Comparison of ENCODE assay signal across 8 cellular contexts in the genomic region with DNA sequence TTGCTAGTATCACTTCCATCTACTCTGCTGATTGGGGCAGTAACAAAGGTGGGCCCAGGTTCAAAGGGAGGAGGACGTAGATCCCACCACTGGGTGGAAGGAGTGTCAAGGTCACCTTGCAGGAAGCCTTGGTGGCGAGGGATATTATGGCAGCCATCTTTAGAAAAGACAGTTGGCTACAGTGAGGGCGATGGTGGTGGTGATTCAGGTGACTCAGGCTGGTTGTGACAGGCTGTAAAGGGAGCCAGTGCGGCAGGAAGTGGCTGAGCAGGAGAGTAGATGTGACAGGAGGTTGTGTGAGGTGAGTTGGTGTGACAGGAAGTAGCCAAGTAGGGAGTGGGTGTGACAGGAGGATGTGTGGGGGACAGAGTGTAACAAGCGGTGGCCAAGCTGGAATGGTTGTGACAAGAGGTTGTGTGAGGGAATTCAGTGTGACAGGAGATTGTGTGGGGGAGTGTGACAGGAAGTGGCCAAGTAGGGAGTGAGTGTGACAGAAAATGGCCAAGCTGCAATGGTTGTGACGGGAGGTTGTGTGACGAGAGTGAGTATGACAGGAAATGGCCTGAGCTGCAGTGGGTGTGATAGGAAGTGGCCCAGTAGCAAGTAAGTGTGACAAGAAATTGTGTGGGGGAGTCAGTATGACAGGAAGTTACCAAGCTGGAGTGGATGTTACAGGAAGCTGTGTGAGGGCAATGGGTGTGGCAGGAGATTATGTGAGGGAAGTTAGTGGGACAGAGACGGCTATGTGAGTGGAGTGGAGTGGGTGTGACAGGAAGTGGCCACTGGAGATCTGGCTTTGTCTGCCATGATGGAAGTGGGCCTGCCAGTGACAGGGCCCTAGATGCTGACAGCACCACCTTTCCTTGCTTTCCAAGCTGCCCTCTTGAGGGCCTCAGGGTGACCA.
DNase-seq lines count a peak whose midpoint lies in the region; ATAC-seq and TF ChIP-seq lines count a peak whose summit lies in the region.

No MANE protein-coding gene starts in this region.

- CTCF ChIA-PET in HEK293 (lab: Yijun Ruan, JAX): interaction anchor here (1.4 kb wide), 1 partner anchor 242 kb away, joined by 3 read pairs; no protein-coding TSS in a partner anchor

- peak overlapping the region; percentile 45 to 79 for H3K27ac Mint-ChIP-seq in effector memory CD8-positive, alpha-beta T cell

- no peaks in the 10 kb centered on the region for H3K9me3 ChIP-seq in HEK293 (ENCODE audit: control insufficient read depth, insufficient read depth, low read depth, low read length)

- ATAC-seq in effector memory CD8-positive, alpha-beta T cell (replicated peaks): peak; percentile 84
- ATAC-seq in HG02884 (IDR thresholded peaks at IDR 0.05; ENCODE audit: unreplicated experiment): no peak

- H3K4me1 ChIP-seq in HEK293 (ENCODE audit: control insufficient read depth, insufficient read depth, low read length): 0 out of 2 replicates have a peak, but pooled peaks cover 3% of the 10 kb centered on the region

- no peak overlapping the region for H3K4me3 ChIP-seq in HEK293 (ENCODE audit: low read depth, low read length)

- intact Hi-C loops in head of caudate nucleus (cut with DNase I): no loop called here

- H3K27ac ChIP-seq in HEK293 (ENCODE audit: extremely low read depth, low read depth, low read length): no peak overlapping the region

- no peaks in the 10 kb centered on the region for H3K27me3 Mint-ChIP-seq in effector memory CD8-positive, alpha-beta T cell

- POLR2A ChIA-PET in HEK293 (lab: Yijun Ruan, JAX): no interaction called here

- DNase-seq in activated CD4-positive, CD25-positive, alpha-beta regulatory T cell treated with anti-CD3 and anti-CD28 coated beads, Interleukin-2, amount 50 U/mL, for 16 hours (ENCODE audit: low read depth, low spot score): peak; percentile 6
- peak; percentile 40 to 54 (median 43) for DNase-seq in effector memory CD8-positive, alpha-beta T cell
- DNase-seq in stimulated activated CD8-positive, alpha-beta memory T cell treated with anti-CD3 and anti-CD28 coated beads, Interleukin-15, amount 100 ng/mL, for 4 hours (ENCODE audit: low read depth in 2 of 2): peak; percentile 27 to 60
- DNase-seq in AG20443 (ENCODE audit: low spot score) (no peak), head of caudate nucleus (no peak), NCI-H1694 treated with DMSO at 0.1 percent for 48 hours (lab: John Stamatoyannopoulos, UW) (no peak)

- no peaks in the 10 kb centered on the region for H3K36me3 Mint-ChIP-seq in effector memory CD8-positive, alpha-beta T cell (ENCODE audit: insufficient read depth)

- peak overlapping the region; percentile 2 to 43 for H3K4me3 Mint-ChIP-seq in effector memory CD8-positive, alpha-beta T cell

- H3K4me1 Mint-ChIP-seq in effector memory CD8-positive, alpha-beta T cell (ENCODE audit: low read depth in 2 of 2): peaks cover 29% of the 10 kb centered on the region in 2 donors

- H3K9me3 Mint-ChIP-seq in effector memory CD8-positive, alpha-beta T cell: peaks cover 15 to 20% of the 10 kb centered on the region in 2 donors

- TF ChIP-seq CTCF in HEK293 (tag by site-specific recombination; IDR thresholded peaks at IDR 0.05): no peak

- no peaks in the 10 kb centered on the region for H3K36me3 ChIP-seq in HEK293 (ENCODE audit: control insufficient read depth in 2 of 2, insufficient read depth in 1 of 2, low read length in 2 of 2)

TF ChIP-seq in HEK293, 187 proteins besides CTCF, POLR2A, EP300 and RAD21 (continues in another document):
- TF ChIP-seq ZFHX2 (tag by site-specific recombination; conservative IDR thresholded peaks at IDR 0.05) (peak; percentile 92), SP2 (tag by site-specific recombination; IDR thresholded peaks at IDR 0.05) (peak; percentile 37; the same call in 1 of the 2 replicates), GLIS1 (tag by site-specific recombination; IDR thresholded peaks at IDR 0.05) (no peak), ZNF843 (tag by site-specific recombination; IDR thresholded peaks at IDR 0.05) (no peak), FEZF1 (tag by site-specific recombination; IDR thresholded peaks at IDR 0.05) (peak; percentile 60), ZNF138 (tag by site-specific recombination; IDR thresholded peaks at IDR 0.05; ENCODE audit: borderline replicate concordance) (no peak), ZNF548 (tag by site-specific recombination; IDR thresholded peaks at IDR 0.05) (peak; percentile 56; the same call in 1 of the 2 replicates), ZNF274 (IDR thresholded peaks at IDR 0.05; ENCODE audit: low read length) (no peak), ZNF274 (tag by site-specific recombination; IDR thresholded peaks at IDR 0.05; ENCODE audit: borderline replicate concordance) (no peak), EGR2 (tag by site-specific recombination; IDR thresholded peaks at IDR 0.05; ENCODE audit: low read depth) (peak; percentile 86), ZNF10 (tag by site-specific recombination; IDR thresholded peaks at IDR 0.05) (no peak), ZNF571 (tag by site-specific recombination; IDR thresholded peaks at IDR 0.05) (no peak), ZNF155 (tag by site-specific recombination; IDR thresholded peaks at IDR 0.05) (no peak)
- TF ChIP-seq, protein P1, sequence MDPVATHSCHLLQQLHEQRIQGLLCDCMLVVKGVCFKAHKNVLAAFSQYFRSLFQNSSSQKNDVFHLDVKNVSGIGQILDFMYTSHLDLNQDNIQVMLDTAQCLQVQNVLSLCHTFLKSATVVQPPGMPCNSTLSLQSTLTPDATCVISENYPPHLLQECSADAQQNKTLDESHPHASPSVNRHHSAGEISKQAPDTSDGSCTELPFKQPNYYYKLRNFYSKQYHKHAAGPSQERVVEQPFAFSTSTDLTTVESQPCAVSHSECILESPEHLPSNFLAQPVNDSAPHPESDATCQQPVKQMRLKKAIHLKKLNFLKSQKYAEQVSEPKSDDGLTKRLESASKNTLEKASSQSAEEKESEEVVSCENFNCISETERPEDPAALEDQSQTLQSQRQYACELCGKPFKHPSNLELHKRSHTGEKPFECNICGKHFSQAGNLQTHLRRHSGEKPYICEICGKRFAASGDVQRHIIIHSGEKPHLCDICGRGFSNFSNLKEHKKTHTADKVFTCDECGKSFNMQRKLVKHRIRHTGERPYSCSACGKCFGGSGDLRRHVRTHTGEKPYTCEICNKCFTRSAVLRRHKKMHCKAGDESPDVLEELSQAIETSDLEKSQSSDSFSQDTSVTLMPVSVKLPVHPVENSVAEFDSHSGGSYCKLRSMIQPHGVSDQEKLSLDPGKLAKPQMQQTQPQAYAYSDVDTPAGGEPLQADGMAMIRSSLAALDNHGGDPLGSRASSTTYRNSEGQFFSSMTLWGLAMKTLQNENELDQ (tag by site-specific recombination; IDR thresholded peaks at IDR 0.05; ENCODE audit: low read depth): no peak
- TF ChIP-seq, protein P2, sequence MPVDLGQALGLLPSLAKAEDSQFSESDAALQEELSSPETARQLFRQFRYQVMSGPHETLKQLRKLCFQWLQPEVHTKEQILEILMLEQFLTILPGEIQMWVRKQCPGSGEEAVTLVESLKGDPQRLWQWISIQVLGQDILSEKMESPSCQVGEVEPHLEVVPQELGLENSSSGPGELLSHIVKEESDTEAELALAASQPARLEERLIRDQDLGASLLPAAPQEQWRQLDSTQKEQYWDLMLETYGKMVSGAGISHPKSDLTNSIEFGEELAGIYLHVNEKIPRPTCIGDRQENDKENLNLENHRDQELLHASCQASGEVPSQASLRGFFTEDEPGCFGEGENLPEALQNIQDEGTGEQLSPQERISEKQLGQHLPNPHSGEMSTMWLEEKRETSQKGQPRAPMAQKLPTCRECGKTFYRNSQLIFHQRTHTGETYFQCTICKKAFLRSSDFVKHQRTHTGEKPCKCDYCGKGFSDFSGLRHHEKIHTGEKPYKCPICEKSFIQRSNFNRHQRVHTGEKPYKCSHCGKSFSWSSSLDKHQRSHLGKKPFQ (tag by site-specific recombination; IDR thresholded peaks at IDR 0.05): no peak
- TF ChIP-seq, protein P3, sequence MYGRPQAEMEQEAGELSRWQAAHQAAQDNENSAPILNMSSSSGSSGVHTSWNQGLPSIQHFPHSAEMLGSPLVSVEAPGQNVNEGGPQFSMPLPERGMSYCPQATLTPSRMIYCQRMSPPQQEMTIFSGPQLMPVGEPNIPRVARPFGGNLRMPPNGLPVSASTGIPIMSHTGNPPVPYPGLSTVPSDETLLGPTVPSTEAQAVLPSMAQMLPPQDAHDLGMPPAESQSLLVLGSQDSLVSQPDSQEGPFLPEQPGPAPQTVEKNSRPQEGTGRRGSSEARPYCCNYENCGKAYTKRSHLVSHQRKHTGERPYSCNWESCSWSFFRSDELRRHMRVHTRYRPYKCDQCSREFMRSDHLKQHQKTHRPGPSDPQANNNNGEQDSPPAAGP (tag by site-specific recombination; IDR thresholded peaks at IDR 0.05): no peak
- TF ChIP-seq, protein P4, sequence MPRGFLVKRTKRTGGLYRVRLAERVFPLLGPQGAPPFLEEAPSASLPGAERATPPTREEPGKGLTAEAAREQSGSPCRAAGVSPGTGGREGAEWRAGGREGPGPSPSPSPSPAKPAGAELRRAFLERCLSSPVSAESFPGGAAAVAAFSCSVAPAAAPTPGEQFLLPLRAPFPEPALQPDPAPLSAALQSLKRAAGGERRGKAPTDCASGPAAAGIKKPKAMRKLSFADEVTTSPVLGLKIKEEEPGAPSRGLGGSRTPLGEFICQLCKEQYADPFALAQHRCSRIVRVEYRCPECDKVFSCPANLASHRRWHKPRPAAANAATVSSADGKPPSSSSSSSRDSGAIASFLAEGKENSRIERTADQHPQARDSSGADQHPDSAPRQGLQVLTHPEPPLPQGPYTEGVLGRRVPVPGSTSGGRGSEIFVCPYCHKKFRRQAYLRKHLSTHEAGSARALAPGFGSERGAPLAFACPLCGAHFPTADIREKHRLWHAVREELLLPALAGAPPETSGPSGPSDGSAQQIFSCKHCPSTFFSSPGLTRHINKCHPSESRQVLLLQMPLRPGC (tag by site-specific recombination; IDR thresholded peaks at IDR 0.05): no peak
- TF ChIP-seq, protein P5, sequence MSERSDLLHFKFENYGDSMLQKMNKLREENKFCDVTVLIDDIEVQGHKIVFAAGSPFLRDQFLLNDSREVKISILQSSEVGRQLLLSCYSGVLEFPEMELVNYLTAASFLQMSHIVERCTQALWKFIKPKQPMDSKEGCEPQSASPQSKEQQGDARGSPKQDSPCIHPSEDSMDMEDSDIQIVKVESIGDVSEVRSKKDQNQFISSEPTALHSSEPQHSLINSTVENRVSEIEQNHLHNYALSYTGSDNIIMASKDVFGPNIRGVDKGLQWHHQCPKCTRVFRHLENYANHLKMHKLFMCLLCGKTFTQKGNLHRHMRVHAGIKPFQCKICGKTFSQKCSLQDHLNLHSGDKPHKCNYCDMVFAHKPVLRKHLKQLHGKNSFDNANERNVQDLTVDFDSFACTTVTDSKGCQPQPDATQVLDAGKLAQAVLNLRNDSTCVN (tag by site-specific recombination; optimal IDR thresholded peaks at IDR 0.05): no peak

Comparison
In these comparisons a context has a peak if more than half of its experiments do, and no peak if none do; other contexts are left out.
1. DNase-seq: peak in activated CD4-positive, CD25-positive, alpha-beta regulatory T cell treated with anti-CD3 and anti-CD28 coated beads, Interleukin-2, amount 50 U/mL, for 16 hours (single experiment), effector memory CD8-positive, alpha-beta T cell (3 of 3) and stimulated activated CD8-positive, alpha-beta memory T cell treated with anti-CD3 and anti-CD28 coated beads, Interleukin-15, amount 100 ng/mL, for 4 hours (2 of 2); none in AG20443 (single experiment), head of caudate nucleus (0 of 42) and NCI-H1694 treated with DMSO at 0.1 percent for 48 hours (single experiment).